ENCODE assay signal across 9 cellular contexts in the genomic region with DNA sequence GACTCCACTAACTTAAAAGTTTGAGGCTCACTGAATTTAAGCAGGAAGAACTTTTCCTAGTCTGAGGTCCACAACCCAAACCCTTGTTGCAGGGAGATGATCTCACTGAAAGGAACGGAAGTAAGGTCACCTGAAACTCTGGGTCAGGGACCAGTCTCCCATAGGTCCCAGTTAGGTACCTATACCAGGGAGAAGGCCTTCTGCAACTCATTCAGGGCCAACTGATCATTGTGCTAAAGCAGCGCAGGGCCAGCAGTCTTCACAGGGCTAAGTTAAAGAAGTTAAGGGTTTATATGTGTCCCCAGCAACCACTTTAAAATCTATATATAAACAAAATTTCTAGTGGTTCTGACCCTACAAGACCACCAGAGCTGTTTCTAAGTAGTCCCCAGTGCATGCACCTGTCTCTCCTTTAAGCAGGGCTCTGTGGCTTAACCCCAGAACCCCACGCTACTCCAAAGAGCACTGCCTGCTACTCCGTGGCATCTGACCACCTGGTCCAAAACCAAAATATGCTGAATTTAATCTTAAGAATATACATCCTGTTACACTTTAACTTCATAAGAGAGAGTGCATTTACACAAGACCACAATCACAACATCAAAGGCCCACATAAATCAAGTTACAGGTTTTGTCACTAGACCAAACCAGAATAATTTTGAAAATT. TPM values are rescaled to one million over a fixed set of nuclear protein-coding genes. Genes with fewer than 3 reads are reported as not detected.
DNase-seq lines count a peak whose midpoint lies in the region; ATAC-seq, FAIRE-seq and TF ChIP-seq lines count a peak whose summit lies in the region.
"Had no signal": no experiment of that assay in that cellular context is flagged by ENCODE, and none has a peak within 500 bp of the region (broad histone marks: within the 10 kb centered on the region; RNA-seq: fewer than 3 reads in every experiment).

No MANE protein-coding gene starts in this region.

- H3K9me3 ChIP-seq in A673 (ENCODE audit: low read depth, low read length, poor library complexity, severe bottlenecking) (no peaks in the 10 kb centered on the region), HUES48 (ENCODE audit: control insufficient read depth, insufficient read depth, low read length) (no peaks in the 10 kb centered on the region), adrenal gland (replicated peaks in 1 of 3) (no peaks in the 10 kb centered on the region)

- no peak for TF ChIP-seq POLR2A in adrenal gland (IDR thresholded peaks at IDR 0.05)

- no peaks in the 10 kb centered on the region for H3K27me3 Mint-ChIP-seq in naive B cell

- peaks cover 53 to 63% (median 60%) of the 10 kb centered on the region in 3 donors for H3K4me1 Mint-ChIP-seq in naive B cell

- POLR2A ChIA-PET in A673 (lab: Charles Lee; ENCODE audit: low non-redundant PET) = interaction anchor here (0.5 kb wide), 1 partner anchor 40 kb away, joined by 3 read pairs; no protein-coding TSS in a partner anchor

- no peak for FAIRE-seq in GM19239 (lab: Jason Lieb, UNC)
- FAIRE-seq: RCC 7860 had no signal

- no peak for ATAC-seq in naive B cell (ENCODE audit: low read depth in 2 of 2)

- BruUV-seq in A673 (replicated peaks; lab: Mats Ljungman, UMichigan) = no TSS peak

- peaks cover 60% of the 10 kb centered on the region for H3K36me3 ChIP-seq in A673 (ENCODE audit: insufficient read depth, low read length, poor library complexity, severe bottlenecking)
- peaks cover 64% of the 10 kb centered on the region for H3K36me3 ChIP-seq in HUES48 (ENCODE audit: control insufficient read depth, insufficient read depth, low read length)
- peaks cover 0 to 14% of the 10 kb centered on the region in 2 donors for H3K36me3 ChIP-seq in adrenal gland (replicated peaks in 1 of 2)

- intact Hi-C loops in A673 (cut with micrococcal nuclease; ENCODE audit: unreplicated experiment) (no loop called here), adrenal gland (cut with DNase I) (no loop called here)

- H3K4me3 ChIP-seq in A673 (ENCODE audit: low read depth, low read length, poor library complexity, severe bottlenecking) (peak overlapping the region; percentile 72), HUES48 (ENCODE audit: low read depth, low read length) (peak overlapping the region; percentile 94; the same call in 1 of the 2 replicates), adrenal gland (peak overlapping the region in 1 of 4 donors; percentile 27)

- DNase-seq in A673 (ENCODE audit: low spot score) (no peak), adrenal gland (no peak), naive B cell (no peak), GM19239 (ENCODE audit: insufficient read length, low spot score) (no peak), DMS114 treated with DMSO at 0.1 percent for 48 hours (lab: John Stamatoyannopoulos, UW; ENCODE audit: unreplicated experiment) (no peak), NCI-H510A treated with DMSO at 0.1 percent for 48 hours (lab: John Stamatoyannopoulos, UW) (no peak), COR-L47 (lab: John Stamatoyannopoulos, UW) (no peak)

- H3K4me3 Mint-ChIP-seq in naive B cell = peak overlapping the region in 7 of 8 donors; percentile 3 to 79 (median 61)

- peaks cover 35% of the 10 kb centered on the region for H3K4me1 ChIP-seq in A673 (ENCODE audit: insufficient read depth, low read length, poor library complexity, severe bottlenecking)
- peaks cover 45% of the 10 kb centered on the region for H3K4me1 ChIP-seq in HUES48 (ENCODE audit: control insufficient read depth, insufficient read depth, low read length)
- peaks cover 31 to 46% of the 10 kb centered on the region in 2 donors for H3K4me1 ChIP-seq in adrenal gland (replicated peaks in 1 of 2)

- peaks cover 0 to 4% of the 10 kb centered on the region in 2 donors for H3K36me3 Mint-ChIP-seq in naive B cell

- H3K27me3 ChIP-seq in A673 (replicated peaks; ENCODE audit: insufficient read depth, low read depth, low read length, poor library complexity) = no peaks in the 10 kb centered on the region
- H3K27me3 ChIP-seq in HUES48 (ENCODE audit: control insufficient read depth, insufficient read depth, low read length) = no peaks in the 10 kb centered on the region
- H3K27me3 ChIP-seq in adrenal gland = no peaks in the 10 kb centered on the region

- 51 to 59% (median 54%) methylated on average over 4 of the region's 4 CpGs for WGBS in adrenal gland, 4 donors

- TF ChIP-seq CTCF in A673 (conservative IDR thresholded peaks at IDR 0.05; ENCODE audit: low read depth, low read length) = no peak
- TF ChIP-seq CTCF in adrenal gland (IDR thresholded peaks at IDR 0.05) = no peak

- no peak overlapping the region for H3K9ac ChIP-seq in HUES48 (ENCODE audit: low read depth, low read length)

- H3K27ac Mint-ChIP-seq in naive B cell = peak overlapping the region in 2 of 6 donors; percentile 79 to 99

- no peaks in the 10 kb centered on the region for H3K9me3 Mint-ChIP-seq in naive B cell

- CTCF ChIA-PET in A673 (lab: Charles Lee) = no interaction called here

- peak overlapping the region; percentile 24 for H3K27ac ChIP-seq in A673 (ENCODE audit: low read depth, low read length, poor library complexity, severe bottlenecking)
- no peak overlapping the region for H3K27ac ChIP-seq in HUES48 (ENCODE audit: low read depth, low read length)
- H3K27ac ChIP-seq in adrenal gland = peak overlapping the region in 4 of 5 donors; percentile 10 to 98 (median 42)

RNA-seq across cellular contexts. Expression of gene SRSF10, which starts 2.8 kb away (rescaled TPM):
- 208 and 218 TPM in 2 replicates for total RNA-seq in A673 (2021)
- 100 to 1,000 TPM in 6 of 8 donors, 10 to 100 TPM in 2; 65.8 to 139 (median 105) TPM for total RNA-seq in adrenal gland
- polyA plus RNA-seq in adrenal gland = 100 to 1,000 TPM in 1 of 3 donors, 10 to 100 TPM in 2; 90.0 to 190 (median 99.0) TPM
- 100 to 1,000 TPM; 105 to 167 (median 146) TPM for polyA plus RNA-seq in naive B cell (ENCODE audit: low read depth in 6 of 6)

RNA-seq across cellular contexts. Expression of gene PNRC2, which starts 17.7 kb away (rescaled TPM):
- total RNA-seq in A673 (2021) = 76.2 and 93.2 TPM in 2 replicates
- 100 to 1,000 TPM in 7 of 8 donors, 10 to 100 TPM in 1; 57.6 to 175 (median 138) TPM for total RNA-seq in adrenal gland
- polyA plus RNA-seq in adrenal gland = 100 to 1,000 TPM in 1 of 3 donors, 10 to 100 TPM in 2; 72.9 to 187 (median 81.0) TPM
- 100 to 1,000 TPM; 152 to 189 (median 174) TPM for polyA plus RNA-seq in naive B cell (ENCODE audit: low read depth in 6 of 6)
